ENCODE assay signal across 8 cellular contexts in genomic region chr18:75209952-75210261, GRCh38. TPM values are rescaled to one million over a fixed set of nuclear protein-coding genes. Genes with fewer than 3 reads are reported as not detected.
A peak's percentile ranks its signal among the peaks of the same experiment; 100 is the strongest.
DNase-seq lines count a peak whose midpoint lies in the region; ATAC-seq, FAIRE-seq and TF ChIP-seq lines count a peak whose summit lies in the region.

No MANE protein-coding gene starts in this region.

- peaks cover 25% of the 10 kb centered on the region for H3K4me1 ChIP-seq in hepatocyte (ENCODE audit: insufficient read depth)

- H3K9me2 ChIP-seq in hepatocyte (replicated peaks; ENCODE audit: insufficient read depth), result no peaks in the 10 kb centered on the region

- ATAC-seq in stimulated activated naive CD8-positive, alpha-beta T cell treated with anti-CD3 and anti-CD28 coated beads, Interleukin-15, amount 100 ng/mL, for 72 hours, result no peak

- H3K4me3 Mint-ChIP-seq in activated naive CD4-positive, alpha-beta T cell treated with anti-CD3 and anti-CD28 coated beads for 36 hours, result peak overlapping the region; percentile 97
- peak overlapping the region; percentile 99 to 100 for H3K4me3 Mint-ChIP-seq in stimulated activated naive CD8-positive, alpha-beta T cell treated with anti-CD3 and anti-CD28 coated beads, Interleukin-15, amount 100 ng/mL, for 72 hours

- no peaks in the 10 kb centered on the region for H3K36me3 ChIP-seq in hepatocyte (replicated peaks; ENCODE audit: insufficient read depth, low read depth)

- peak overlapping the region; percentile 62 for H2AFZ ChIP-seq in hepatocyte

- CTCF ChIA-PET in activated naive CD4-positive, alpha-beta T cell treated with anti-CD3 and anti-CD28 coated beads for 36 hours (lab: Charles Lee), result interaction anchor here (0.8 to 2.9 kb wide), 2 partner anchors 34 to 36 kb away, joined by 3 to 7 read pairs; no protein-coding TSS in a partner anchor

- no peak for FAIRE-seq in D721Med (lab: Jason Lieb, UNC)

- peak overlapping the region; percentile 62 for H3K4me3 ChIP-seq in WI38 (ENCODE audit: low read depth, low read length)
- peak overlapping the region; percentile 97 for H3K4me3 ChIP-seq in hepatocyte

- peak overlapping the region; percentile 82 for H3K4me2 ChIP-seq in hepatocyte

- no peak for DNase-seq in activated naive CD4-positive, alpha-beta T cell treated with anti-CD3 and anti-CD28 coated beads for 36 hours
- no peak for DNase-seq in activated naive CD4-positive, alpha-beta T cell treated with anti-CD3 and anti-CD28 coated beads, Interleukin-2, amount 50 U/mL, for 16 hours
- peak; percentile 26 for DNase-seq in hepatocyte (ENCODE audit: low spot score)
- DNase-seq in stimulated activated naive CD8-positive, alpha-beta T cell treated with anti-CD3 and anti-CD28 coated beads, Interleukin-15, amount 100 ng/mL, for 72 hours, result no peak
- DNase-seq in activated gamma-delta T cell treated with Interleukin-2 at 50 U/mL for 16 hours, result no peak
- DNase-seq in OCI-M2 (lab: John Stamatoyannopoulos, UW; ENCODE audit: unreplicated experiment), result no peak
- DNase-seq in D721Med (ENCODE audit: insufficient read length, low spot score), result no peak

- H3K9me3 ChIP-seq in hepatocyte (ENCODE audit: low read depth), result no peaks in the 10 kb centered on the region

- peaks cover 12% of the 10 kb centered on the region for H3K27me3 Mint-ChIP-seq in activated naive CD4-positive, alpha-beta T cell treated with anti-CD3 and anti-CD28 coated beads for 36 hours (ENCODE audit: low read depth)
- peaks cover 30% of the 10 kb centered on the region for H3K27me3 Mint-ChIP-seq in stimulated activated naive CD8-positive, alpha-beta T cell treated with anti-CD3 and anti-CD28 coated beads, Interleukin-15, amount 100 ng/mL, for 72 hours

- intact Hi-C loops in activated naive CD4-positive, alpha-beta T cell treated with anti-CD3 and anti-CD28 coated beads for 36 hours (cut with micrococcal nuclease), result loop anchor here (1.0 to 10.0 kb wide), 14 partner anchors 139 to 1995 kb away; partner anchors contain the start of genes CNDP2, CYB5A and ZNF407

- H3K79me2 ChIP-seq in hepatocyte, result peaks cover 72% of the 10 kb centered on the region

- peak overlapping the region; percentile 99 for H3K27ac ChIP-seq in hepatocyte

- peak overlapping the region; percentile 98 for H3K27ac Mint-ChIP-seq in activated naive CD4-positive, alpha-beta T cell treated with anti-CD3 and anti-CD28 coated beads for 36 hours
- peak overlapping the region; percentile 98 for H3K27ac Mint-ChIP-seq in stimulated activated naive CD8-positive, alpha-beta T cell treated with anti-CD3 and anti-CD28 coated beads, Interleukin-15, amount 100 ng/mL, for 72 hours

- no peaks in the 10 kb centered on the region for H3K9me3 Mint-ChIP-seq in activated naive CD4-positive, alpha-beta T cell treated with anti-CD3 and anti-CD28 coated beads for 36 hours
- H3K9me3 Mint-ChIP-seq in stimulated activated naive CD8-positive, alpha-beta T cell treated with anti-CD3 and anti-CD28 coated beads, Interleukin-15, amount 100 ng/mL, for 72 hours, result no peaks in the 10 kb centered on the region

- H3K36me3 Mint-ChIP-seq in activated naive CD4-positive, alpha-beta T cell treated with anti-CD3 and anti-CD28 coated beads for 36 hours (ENCODE audit: low read depth), result peaks cover 8% of the 10 kb centered on the region

- H3K27me3 ChIP-seq in hepatocyte, result peaks cover 19% of the 10 kb centered on the region

- no peak for TF ChIP-seq CTCF in WI38 (IDR thresholded peaks at IDR 0.05; ENCODE audit: low read depth, low read length)
- no peak for TF ChIP-seq CTCF in hepatocyte (IDR thresholded peaks at IDR 0.05; ENCODE audit: poor library complexity)
- TF ChIP-seq CTCF in D721Med (IDR thresholded peaks at IDR 0.05; ENCODE audit: insufficient read depth, missing control alignments), result no peak

- peaks cover 56% of the 10 kb centered on the region for H3K4me1 Mint-ChIP-seq in activated naive CD4-positive, alpha-beta T cell treated with anti-CD3 and anti-CD28 coated beads for 36 hours (ENCODE audit: low read depth)
- H3K4me1 Mint-ChIP-seq in stimulated activated naive CD8-positive, alpha-beta T cell treated with anti-CD3 and anti-CD28 coated beads, Interleukin-15, amount 100 ng/mL, for 72 hours, result peaks cover 66% of the 10 kb centered on the region

- H4K20me1 ChIP-seq in hepatocyte (ENCODE audit: insufficient read depth, poor library complexity, severe bottlenecking), result peaks cover 26% of the 10 kb centered on the region

- WGBS in hepatocyte (ENCODE audit: low lambda C conversion rate, missing lambda C conversion rate), result 5% methylated on average over 8 of the region's 8 CpGs

RNA-seq across cellular contexts. Expression of gene TSHZ1, which starts 0.7 kb away (rescaled TPM):
- 10 to 100 TPM; 13.8 to 14.3 TPM for total RNA-seq in activated naive CD4-positive, alpha-beta T cell treated with anti-CD3 and anti-CD28 coated beads for 36 hours
- 13.1 TPM in 2 replicates for total RNA-seq in hepatocyte
- 8.5 and 12.7 TPM in 2 replicates for polyA plus RNA-seq in hepatocyte

RNA-seq across cellular contexts. Expression of gene PTGR3, which starts 1.0 kb away (rescaled TPM):
- 10 to 100 TPM; 28.4 to 33.0 TPM for total RNA-seq in activated naive CD4-positive, alpha-beta T cell treated with anti-CD3 and anti-CD28 coated beads for 36 hours
- total RNA-seq in hepatocyte, result 25.7 and 30.7 TPM in 2 replicates
- polyA plus RNA-seq in hepatocyte, result 24.4 and 32.2 TPM in 2 replicates
